30 cellular contexts compared by ENCODE assay signal in the genomic region with DNA sequence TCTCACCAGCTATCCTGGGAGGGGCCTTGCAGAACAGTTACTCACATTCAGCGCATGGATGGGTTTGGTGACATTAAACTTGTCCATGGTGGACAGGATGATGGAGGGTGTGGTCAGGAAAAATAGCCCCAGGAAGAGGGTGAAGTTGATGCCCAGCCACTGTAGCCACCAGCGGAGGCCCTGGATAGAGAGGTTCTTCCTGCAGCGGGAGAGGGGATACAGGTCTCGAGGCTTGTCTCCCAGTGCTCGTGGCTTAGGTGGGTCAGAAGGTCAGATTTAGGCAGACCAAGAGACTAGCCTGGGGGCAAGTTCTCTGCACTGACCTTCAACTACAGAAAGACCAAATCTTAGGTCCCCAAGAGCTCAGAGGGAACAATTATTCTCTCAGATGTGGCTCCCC. TPM values are rescaled to one million over a fixed set of nuclear protein-coding genes. Genes with fewer than 3 reads are reported as not detected.
"Had no signal": no experiment of that assay in that cellular context is flagged by ENCODE, and none has a peak within 500 bp of the region (broad histone marks: within the 10 kb centered on the region; RNA-seq: fewer than 3 reads in every experiment).

No MANE protein-coding gene starts in this region.

- H3K27ac ChIP-seq: esophagus muscularis mucosa, foreskin keratinocyte, left ventricle myocardium inferior, lower lobe of right lung, prostate gland, right atrium auricular region, stomach, testis, tibial artery had no signal

- H3K27ac Mint-ChIP-seq: immature natural killer cell; natural killer cell treated with Interleukin-12 subunit alpha and Interleukin-12 subunit beta and Interleukin-15 and Interleukin-18, amount 100 ng/mL, for 72 hours; type B pancreatic cell had no signal

- H3K27me3 Mint-ChIP-seq: natural killer cell treated with Interleukin-12 subunit alpha and Interleukin-12 subunit beta and Interleukin-15 and Interleukin-18, amount 100 ng/mL, for 72 hours; type B pancreatic cell had no signal

- H3K9me3 Mint-ChIP-seq: immature natural killer cell; natural killer cell treated with Interleukin-12 subunit alpha and Interleukin-12 subunit beta and Interleukin-15 and Interleukin-18, amount 100 ng/mL, for 72 hours; neural crest cell; type B pancreatic cell had no signal

- H3K4me1 Mint-ChIP-seq: neural crest cell had no signal

- DNase-seq: cerebellar nuclear complex; cortex of kidney; effector CD4-positive, alpha-beta T cell; foreskin keratinocyte; hypothalamus; immature natural killer cell; islet precursor cell; kidney glomerular epithelial cell; left colon; left ventricle myocardium inferior; lower lobe of right lung; stimulated activated CD4-positive, alpha-beta T cell treated with anti-CD3 and anti-CD28 coated beads, Interleukin-12 subunit alpha, Interleukin-12 subunit beta, amount 100 ng/mL, for 4 hours; stimulated activated CD4-positive, alpha-beta T cell treated with anti-CD3 and anti-CD28 coated beads, Interleukin-1b, Interleukin-23, amount 100 ng/mL, for 48 hours; stimulated activated CD4-positive, alpha-beta T cell treated with anti-CD3 and anti-CD28 coated beads, Interleukin-4, amount 100 ng/mL, for 1 hour; stimulated activated CD8-positive, alpha-beta memory T cell treated with anti-CD3 and anti-CD28 coated beads, Interleukin-4, amount 100 ng/mL, for 48 hours; stimulated activated naive CD4-positive, alpha-beta T cell treated with Interleukin-2 at 50 U/mL for 16 hours; stomach; testis; tibial artery had no signal

- H3K4me1 ChIP-seq: foreskin keratinocyte, left ventricle myocardium inferior, prostate gland, right atrium auricular region, testis had no signal

- H3K27me3 ChIP-seq: esophagus muscularis mucosa, foreskin keratinocyte, right atrium auricular region, stomach, testis, tibial artery had no signal

- H3K4me3 ChIP-seq: esophagus muscularis mucosa, left ventricle myocardium inferior, lower lobe of right lung, prostate gland, right atrium auricular region, smooth muscle cell, stomach, testis, tibial artery had no signal

- H3K4me3 Mint-ChIP-seq: immature natural killer cell; natural killer cell treated with Interleukin-12 subunit alpha and Interleukin-12 subunit beta and Interleukin-15 and Interleukin-18, amount 100 ng/mL, for 72 hours; neural crest cell; type B pancreatic cell had no signal

- H3K9me3 ChIP-seq: esophagus muscularis mucosa, left ventricle myocardium inferior, lower lobe of right lung, prostate gland, right atrium auricular region, stomach, testis, tibial artery had no signal

- H3K4me2 ChIP-seq: smooth muscle cell had no signal

RNA-seq across cellular contexts. Expression of gene LEFTY1, which starts 29.8 kb away (rescaled TPM):
- total RNA-seq: dermis microvascular lymphatic vessel endothelial cell; endothelial cell of umbilical vein; epithelial cell of proximal tubule; fibroblast of lung; foreskin keratinocyte; lower lobe of right lung; natural killer cell treated with Interleukin-12 subunit alpha and Interleukin-12 subunit beta and Interleukin-15 and Interleukin-18, amount 100 ng/mL, for 72 hours; smooth muscle cell had no signal
- polyA plus RNA-seq: endothelial cell of umbilical vein, fibroblast of lung, foreskin keratinocyte, immature natural killer cell, smooth muscle cell had no signal
